8 cellular contexts compared by ENCODE assay signal in the genomic region with DNA sequence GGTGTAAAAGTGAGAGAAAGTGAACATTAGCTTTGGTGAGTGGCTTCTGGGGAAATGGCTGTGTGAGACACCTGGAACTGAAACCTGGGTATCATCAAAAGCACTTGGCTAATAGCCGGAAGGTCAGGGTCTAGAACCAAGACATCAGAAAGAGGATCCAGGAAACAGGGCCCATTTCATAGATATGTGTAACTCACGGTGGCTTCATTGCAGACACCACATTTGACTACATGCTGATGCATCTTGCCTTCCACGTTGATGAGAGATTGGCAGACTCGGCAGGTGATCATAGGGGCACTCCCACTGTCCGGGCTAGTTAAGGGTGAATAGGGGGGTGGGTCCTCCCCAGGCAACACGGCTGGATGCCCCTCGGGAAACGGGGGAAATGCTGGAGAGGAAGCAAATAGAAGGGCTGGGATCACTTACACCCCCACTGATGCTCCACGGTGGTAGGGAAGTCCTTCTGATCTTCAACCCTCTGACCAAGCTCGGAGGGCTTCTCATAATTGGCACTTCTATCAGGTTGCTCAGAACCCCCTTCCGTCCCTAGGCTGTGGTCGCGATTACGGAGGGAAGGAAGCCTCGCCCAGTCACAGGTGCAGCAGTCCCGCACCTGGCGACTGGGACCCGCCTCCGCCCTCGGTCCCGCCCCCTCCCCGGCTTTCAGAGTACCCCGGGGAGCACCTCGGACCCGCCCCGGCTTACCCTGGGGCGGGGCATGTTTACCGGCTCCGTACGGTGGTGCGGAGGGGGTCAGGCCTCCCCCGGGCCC. TPM values are rescaled to one million over a fixed set of nuclear protein-coding genes. Genes with fewer than 3 reads are reported as not detected.
DNase-seq lines count a peak whose midpoint lies in the region; ATAC-seq and TF ChIP-seq lines count a peak whose summit lies in the region.

No MANE protein-coding gene starts in this region.

- ATAC-seq in GM18867 (IDR thresholded peaks at IDR 0.05; ENCODE audit: unreplicated experiment) = peak; percentile 7
- peak; percentile 11 for ATAC-seq in HG03039 (IDR thresholded peaks at IDR 0.05; ENCODE audit: unreplicated experiment)

- TF ChIP-seq CTCF in ascending aorta (IDR thresholded peaks at IDR 0.05) = no peak

- no peaks in the 10 kb centered on the region for H3K27me3 ChIP-seq in ascending aorta

- H3K36me3 ChIP-seq in ascending aorta = peaks cover 29 to 36% of the 10 kb centered on the region in 2 donors

- peak overlapping the region; percentile 89 to 98 for H3K4me3 ChIP-seq in ascending aorta

- H3K27ac ChIP-seq in ascending aorta = peak overlapping the region; percentile 91 to 92

- H3K9me3 ChIP-seq in ascending aorta = no peaks in the 10 kb centered on the region

- H3K4me1 ChIP-seq in ascending aorta = peaks cover 7 to 19% of the 10 kb centered on the region in 2 donors

- DNase-seq in RKO (ENCODE audit: low spot score) (peak; percentile 54), ascending aorta (ENCODE audit: low spot score in 2 of 2) (peak in 1 of 2 donors; percentile 70), islet precursor cell (peak; percentile 62), H4 (ENCODE audit: low spot score) (no peak), AG08396 (ENCODE audit: low spot score) (no peak)
- DNase-seq in stimulated activated CD4-positive, alpha-beta T cell treated with anti-CD3 and anti-CD28 coated beads, Interleukin-2, amount 100 ng/mL, for 24 hours = peak; percentile 45 to 55

- intact Hi-C loops in ascending aorta (cut with DNase I) = loop anchor here (1.0 to 5.0 kb wide), 3 partner anchors 9 to 632 kb away; a partner anchor contains a TSS

RNA-seq across cellular contexts. Expression of a gene that starts 0.6 kb away (rescaled TPM):
- total RNA-seq in ascending aorta = 30.7 TPM
- 29.5 and 32.8 TPM in 2 replicates for total RNA-seq in H4 (2014; rRNA removed; shearing (Covaris generic))

RNA-seq across cellular contexts. Expression of a gene that starts 5.6 kb away (rescaled TPM):
- total RNA-seq in ascending aorta = 21.5 TPM
- 54.7 and 122 TPM in 2 replicates for total RNA-seq in H4 (2014; rRNA removed; shearing (Covaris generic))

RNA-seq across cellular contexts. Expression of a gene that starts 6.0 kb away (rescaled TPM):
- 26.7 TPM for total RNA-seq in ascending aorta
- 69.6 and 83.2 TPM in 2 replicates for total RNA-seq in H4 (2014; rRNA removed; shearing (Covaris generic))

RNA-seq across cellular contexts. Expression of a gene that starts 8.6 kb away (rescaled TPM):
- 62.7 TPM for total RNA-seq in ascending aorta
- 88.6 and 98.9 TPM in 2 replicates for total RNA-seq in H4 (2014; rRNA removed; shearing (Covaris generic))

RNA-seq across cellular contexts. Expression of a gene that starts 24.7 kb away (rescaled TPM):
- not detected for total RNA-seq in ascending aorta
- total RNA-seq in H4 (2014; rRNA removed; shearing (Covaris generic)) = not detected in 2 replicates

Comparison
In these comparisons a context has a peak if more than half of its experiments do, and no peak if none do; other contexts are left out.
1. DNase-seq: peak in RKO (single experiment), islet precursor cell (single experiment) and stimulated activated CD4-positive, alpha-beta T cell treated with anti-CD3 and anti-CD28 coated beads, Interleukin-2, amount 100 ng/mL, for 24 hours (2 of 2); none in H4 (single experiment) and AG08396 (single experiment).